ENCODE assay signal across 19 cellular contexts in genomic region chr2:148519013-148519412, GRCh38.
A peak's percentile ranks its signal among the peaks of the same experiment; 100 is the strongest.
DNase-seq lines count a peak whose midpoint lies in the region; ATAC-seq and TF ChIP-seq lines count a peak whose summit lies in the region.
"Had no signal": no experiment of that assay in that cellular context is flagged by ENCODE, and none has a peak within 500 bp of the region (broad histone marks: within the 10 kb centered on the region; RNA-seq: fewer than 3 reads in every experiment).

No MANE protein-coding gene starts in this region.

- H2AFZ ChIP-seq in mammary epithelial cell (ENCODE audit: low read depth, low read length): no peak overlapping the region

- no TSS peak for BruUV-seq in mammary epithelial cell (replicated peaks; lab: Mats Ljungman, UMichigan)

- intact Hi-C loops in mammary epithelial cell (cut with micrococcal nuclease): no loop called here

- no peaks in the 10 kb centered on the region for H3K79me2 ChIP-seq in mammary epithelial cell (ENCODE audit: insufficient read depth, low read length)

- TF ChIP-seq CTCF in mammary epithelial cell (conservative IDR thresholded peaks at IDR 0.05 in 1 of 2, IDR thresholded peaks at IDR 0.05 in 1 of 2; ENCODE audit: extremely low read depth in 1 of 2, insufficient read depth in 1 of 2, low read depth in 1 of 2, low read length in 2 of 2): no peak

- H3K27ac ChIP-seq in iPS-18a (ENCODE audit: low read length) (no peak overlapping the region), mammary epithelial cell (ENCODE audit: insufficient read depth, low read depth, low read length) (no peak overlapping the region)
- H3K27ac ChIP-seq: ascending aorta, psoas muscle, VCaP had no signal

- dilution Hi-C loops in mammary epithelial cell (cut with HindIII; ENCODE audit: low sequenced_read_pairs): no loop called here

- no peaks in the 10 kb centered on the region for H3K9me3 ChIP-seq in iPS-18a (ENCODE audit: control insufficient read depth, low read depth, low read length)
- no peaks in the 10 kb centered on the region for H3K9me3 ChIP-seq in mammary epithelial cell (replicated peaks; ENCODE audit: insufficient read depth, low read length)
- H3K9me3 ChIP-seq: ascending aorta, psoas muscle had no signal

- no peak overlapping the region for H3K4me2 ChIP-seq in mammary epithelial cell (ENCODE audit: insufficient read depth, low read depth, low read length)

- in situ Hi-C loops in mammary epithelial cell (cut with MboI; ENCODE audit: low sequenced_read_pairs in 2 of 2): loop anchor here (25.0 kb wide), 1 partner anchor 532 kb away; no protein-coding TSS in a partner anchor

- H3K4me3 ChIP-seq in iPS-18a (ENCODE audit: low read length) (peak overlapping the region; percentile 10), mammary epithelial cell (replicated peaks in 1 of 3; ENCODE audit: insufficient read depth in 1 of 3, low read depth in 2 of 3, low read length in 3 of 3) (no peak overlapping the region)
- H3K4me3 ChIP-seq: ascending aorta, psoas muscle had no signal

- CTCF ChIA-PET in mammary epithelial cell (lab: Charles Lee; ENCODE audit: low non-redundant PET): no interaction called here

- peaks cover 22% of the 10 kb centered on the region for H3K4me1 ChIP-seq in iPS-18a (ENCODE audit: control insufficient read depth, low read depth, low read length)
- H3K4me1 ChIP-seq in mammary epithelial cell (ENCODE audit: insufficient read depth, low read length): no peaks in the 10 kb centered on the region
- H3K4me1 ChIP-seq: psoas muscle had no signal

- H3K9ac ChIP-seq in iPS-18a (ENCODE audit: low read length): no peak overlapping the region
- H3K9ac ChIP-seq in mammary epithelial cell (ENCODE audit: insufficient read depth, low read length): no peak overlapping the region

- H3K36me3 ChIP-seq in iPS-18a (ENCODE audit: control insufficient read depth, low read depth, low read length) (no peaks in the 10 kb centered on the region), mammary epithelial cell (ENCODE audit: insufficient read depth, low read length) (no peaks in the 10 kb centered on the region)
- H3K36me3 ChIP-seq: ascending aorta had no signal

- 80% methylated on average over 7 of the region's 7 CpGs for WGBS in mammary epithelial cell (ENCODE audit: low coverage, missing lambda C conversion rate)

- DNase-seq in NCI-H1092 treated with DMSO at 0.1 percent for 48 hours (lab: John Stamatoyannopoulos, UW) (peak; percentile 78), NCI-H2107 (lab: John Stamatoyannopoulos, UW) (peak; percentile 33), NCI-H774 (lab: John Stamatoyannopoulos, UW) (peak; percentile 61), globus pallidus (ENCODE audit: low spot score) (no peak), middle frontal gyrus (ENCODE audit: extremely low spot score, low spot score) (no peak), mammary epithelial cell (no peak)
- DNase-seq: activated CD4-positive, alpha-beta T cell treated with anti-CD3 and anti-CD28 coated beads, Interleukin-2, amount 50 U/mL, for 1 hour; DMS53; GF-D8; GOT3; NCI-H1105 treated with DMSO at 0.1 percent for 48 hours; NCI-H446; psoas muscle; stimulated activated CD8-positive, alpha-beta memory T cell treated with anti-CD3 and anti-CD28 coated beads, Interleukin-4, amount 100 ng/mL, for 48 hours had no signal

- H4K20me1 ChIP-seq in mammary epithelial cell (ENCODE audit: insufficient read depth, low read length): no peaks in the 10 kb centered on the region

- no peaks in the 10 kb centered on the region for H3K27me3 ChIP-seq in iPS-18a (ENCODE audit: control insufficient read depth, insufficient read depth, low read length)
- H3K27me3 ChIP-seq in mammary epithelial cell (ENCODE audit: insufficient read depth, low read length): peaks cover 2% of the 10 kb centered on the region
- H3K27me3 ChIP-seq: ascending aorta had no signal

- ATAC-seq in GM18858 (IDR thresholded peaks at IDR 0.05; ENCODE audit: unreplicated experiment): no peak
- ATAC-seq: activated T-helper 17 cell treated with anti-CD3 and anti-CD28 coated beads, Interleukin-2, amount 50 U/mL, for 72 hours; psoas muscle had no signal

Comparison
In these comparisons a context has a peak if more than half of its experiments do, and no peak if none do; other contexts are left out.
1. DNase-seq: peak in NCI-H1092 treated with DMSO at 0.1 percent for 48 hours (single experiment), NCI-H2107 (single experiment) and NCI-H774 (single experiment); none in globus pallidus (single experiment), middle frontal gyrus (single experiment) and mammary epithelial cell (single experiment).